10 cellular contexts compared by ENCODE assay signal in the genomic region with DNA sequence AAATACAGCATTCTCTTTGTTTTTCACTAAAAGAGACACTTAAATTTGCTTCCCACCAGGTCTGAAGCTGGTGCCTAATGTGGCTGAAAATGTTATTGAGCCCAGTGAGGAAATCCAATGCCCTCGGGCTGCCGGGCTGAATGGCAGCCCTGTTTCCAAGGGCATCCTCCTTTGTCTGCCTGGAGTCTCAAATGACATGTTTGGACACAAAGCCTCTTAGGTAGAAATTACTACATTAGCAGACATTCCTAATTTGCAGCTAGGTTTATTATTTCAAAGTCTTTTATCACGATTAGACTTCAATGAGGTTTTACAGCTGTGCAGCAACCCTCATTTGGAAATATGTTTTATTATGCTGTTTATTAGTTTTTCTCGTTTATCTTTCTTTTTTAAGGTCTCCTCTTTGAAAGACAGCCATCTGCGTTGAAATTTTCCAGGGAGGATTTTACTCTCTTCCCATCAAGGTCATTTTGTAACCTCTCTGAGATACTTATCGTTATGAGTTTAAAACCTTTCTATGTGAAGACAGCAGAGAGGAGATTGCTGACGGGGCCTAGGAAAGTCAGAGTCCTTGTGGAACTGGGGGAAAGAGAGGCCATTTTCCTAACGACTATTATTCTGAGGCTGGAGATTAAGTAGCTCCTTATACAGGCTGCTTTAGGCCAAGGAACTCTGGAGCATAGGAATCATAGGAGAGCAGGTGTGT. TPM values are rescaled to one million over a fixed set of nuclear protein-coding genes. Genes with fewer than 3 reads are reported as not detected.
DNase-seq lines count a peak whose midpoint lies in the region; ATAC-seq and TF ChIP-seq lines count a peak whose summit lies in the region.
"Had no signal": no experiment of that assay in that cellular context is flagged by ENCODE, and none has a peak within 500 bp of the region (broad histone marks: within the 10 kb centered on the region; RNA-seq: fewer than 3 reads in every experiment).

No MANE protein-coding gene starts in this region.

- CTCF ChIA-PET in CD8-positive, alpha-beta T cell (lab: Charles Lee): interaction anchor here (1.1 kb wide), 1 partner anchor 265 kb away, joined by 3 read pairs; no protein-coding TSS in a partner anchor

- no peaks in the 10 kb centered on the region for H3K36me3 Mint-ChIP-seq in endodermal cell (ENCODE audit: low read depth)
- H3K36me3 Mint-ChIP-seq in CD8-positive, alpha-beta T cell: no peaks in the 10 kb centered on the region

- H3K27ac ChIP-seq in endodermal cell (ENCODE audit: low read depth, low read length): peak overlapping the region; percentile 94
- no peak overlapping the region for H3K27ac ChIP-seq in CD8-positive, alpha-beta T cell (ENCODE audit: low read depth, low read length)

- no peak overlapping the region for H3K27ac Mint-ChIP-seq in endodermal cell
- no peak overlapping the region for H3K27ac Mint-ChIP-seq in CD8-positive, alpha-beta T cell
- H3K27ac Mint-ChIP-seq: T-helper 17 cell had no signal

- H3K36me3 ChIP-seq in endodermal cell (ENCODE audit: control insufficient read depth, insufficient read depth, low read length): no peaks in the 10 kb centered on the region
- H3K36me3 ChIP-seq in CD8-positive, alpha-beta T cell (ENCODE audit: insufficient read depth, low read length): no peaks in the 10 kb centered on the region

- H3K9me3 ChIP-seq in endodermal cell (ENCODE audit: control insufficient read depth, low read length): no peaks in the 10 kb centered on the region
- H3K9me3 ChIP-seq in CD8-positive, alpha-beta T cell (ENCODE audit: low read length): no peaks in the 10 kb centered on the region

- intact Hi-C loops in CD8-positive, alpha-beta T cell (cut with DNase I, micrococcal nuclease): no loop called here

- H3K4me3 Mint-ChIP-seq in endodermal cell: no peak overlapping the region
- no peak overlapping the region for H3K4me3 Mint-ChIP-seq in CD8-positive, alpha-beta T cell
- H3K4me3 Mint-ChIP-seq: T-helper 17 cell had no signal

- 62 to 82% methylated on average over 5 to 8 of the region's 8 CpGs for WGBS in endodermal cell (ENCODE audit: insufficient coverage in 1 of 2, insufficient read length in 1 of 2), 2 experiments

- H3K9me3 Mint-ChIP-seq in endodermal cell: peaks cover 14% of the 10 kb centered on the region
- no peaks in the 10 kb centered on the region for H3K9me3 Mint-ChIP-seq in CD8-positive, alpha-beta T cell

- TF ChIP-seq CTCF in endodermal cell (conservative IDR thresholded peaks at IDR 0.05): no peak
- TF ChIP-seq CTCF in CD8-positive, alpha-beta T cell (IDR thresholded peaks at IDR 0.05): no peak

- peaks cover 18% of the 10 kb centered on the region for H3K4me1 Mint-ChIP-seq in endodermal cell
- H3K4me1 Mint-ChIP-seq in CD8-positive, alpha-beta T cell (ENCODE audit: low read depth): no peaks in the 10 kb centered on the region

- POLR2A ChIA-PET in CD8-positive, alpha-beta T cell (lab: Charles Lee): no interaction called here

- no peak overlapping the region for H3K9ac ChIP-seq in endodermal cell (ENCODE audit: extremely low read depth, low read length, poor library complexity, severe bottlenecking)

- H3K4me1 ChIP-seq in endodermal cell (ENCODE audit: control insufficient read depth, insufficient read depth, low read length): no peaks in the 10 kb centered on the region
- no peaks in the 10 kb centered on the region for H3K4me1 ChIP-seq in CD8-positive, alpha-beta T cell (ENCODE audit: insufficient read depth, low read length)

- no peak for ATAC-seq in CD8-positive, alpha-beta T cell
- no peak for ATAC-seq in GM21367 (IDR thresholded peaks at IDR 0.05; ENCODE audit: unreplicated experiment)
- ATAC-seq: T-helper 17 cell had no signal

- H3K27me3 ChIP-seq in endodermal cell (ENCODE audit: control insufficient read depth, insufficient read depth, low read length, poor library complexity, severe bottlenecking): no peaks in the 10 kb centered on the region
- H3K27me3 ChIP-seq in CD8-positive, alpha-beta T cell (ENCODE audit: insufficient read depth, low read length): no peaks in the 10 kb centered on the region

- DNase-seq in NCI-H1105 (lab: John Stamatoyannopoulos, UW) (peak; percentile 91), NCI-H345 (lab: John Stamatoyannopoulos, UW) (peak; percentile 86), endodermal cell (no peak), superior temporal gyrus (ENCODE audit: extremely low spot score) (peak; percentile 32)
- DNase-seq in activated CD8-positive, alpha-beta memory T cell treated with anti-CD3 and anti-CD28 coated beads, Interleukin-2, amount 50 U/mL, for 4 hours: no peak
- no peak for DNase-seq in CD8-positive, alpha-beta T cell
- DNase-seq: effector memory CD4-positive, alpha-beta T cell; hippocampal formation; T-helper 17 cell had no signal

- no peaks in the 10 kb centered on the region for H3K27me3 Mint-ChIP-seq in endodermal cell (ENCODE audit: insufficient read depth)
- peaks cover 41% of the 10 kb centered on the region for H3K27me3 Mint-ChIP-seq in CD8-positive, alpha-beta T cell (ENCODE audit: low read depth)

- no peak overlapping the region for H3K4me3 ChIP-seq in endodermal cell (ENCODE audit: low read length)
- H3K4me3 ChIP-seq in CD8-positive, alpha-beta T cell (ENCODE audit: low read depth, low read length): no peak overlapping the region

RNA-seq across cellular contexts. Expression of gene ZNF532, which starts 59.0 kb away (rescaled TPM):
- 100 to 1,000 TPM; 138 to 207 TPM for total RNA-seq in endodermal cell
- 164 TPM for polyA plus RNA-seq in endodermal cell (2013, experiment 1 of 2)
- 157 TPM for polyA plus RNA-seq in endodermal cell (2013, experiment 2 of 2)
- total RNA-seq in CD8-positive, alpha-beta T cell: 1 to 10 TPM; 3.4 to 3.7 TPM

Comparison
In these comparisons a context has a peak if more than half of its experiments do, and no peak if none do; other contexts are left out.
1. DNase-seq: peak in NCI-H1105 (single experiment), NCI-H345 (single experiment) and superior temporal gyrus (single experiment); none in endodermal cell (single experiment), activated CD8-positive, alpha-beta memory T cell treated with anti-CD3 and anti-CD28 coated beads, Interleukin-2, amount 50 U/mL, for 4 hours (single experiment) and CD8-positive, alpha-beta T cell (0 of 7).
2. RNA of gene ZNF532, which starts 59.0 kb away (total RNA-seq): 138 to 207 TPM in endodermal cell; 3.4 to 3.7 TPM in CD8-positive, alpha-beta T cell; every median in the first group is over 10 times any median in the second.